Comparison of ENCODE assay signal across 15 cellular contexts in genomic region chr5:65611524-65611923, GRCh38. TPM values are rescaled to one million over a fixed set of nuclear protein-coding genes. Genes with fewer than 3 reads are reported as not detected.
DNase-seq lines count a peak whose midpoint lies in the region; ATAC-seq, FAIRE-seq and TF ChIP-seq lines count a peak whose summit lies in the region.
"Had no signal": no experiment of that assay in that cellular context is flagged by ENCODE, and none has a peak within 500 bp of the region (broad histone marks: within the 10 kb centered on the region; RNA-seq: fewer than 3 reads in every experiment).

No MANE protein-coding gene starts in this region.

- no peaks in the 10 kb centered on the region for H4K20me1 ChIP-seq in PC-3 (ENCODE audit: low read length)
- H4K20me1 ChIP-seq in keratinocyte (ENCODE audit: control insufficient read depth, extremely low read depth, insufficient read depth, low read length): no peaks in the 10 kb centered on the region

- DNase-seq in activated T-cell treated with anti-CD3 and anti-CD28 coated beads, Interleukin-2, amount 50 U/mL, for 72 hours: no peak
- DNase-seq in activated T-cell treated with anti-CD3 and anti-CD28 coated beads, Interleukin-2, amount 50 U/mL, for 48 hours: no peak
- DNase-seq in PC-3 (peak; percentile 43), keratinocyte (ENCODE audit: low read depth, low spot score) (peak; percentile 1), NCI-H1048 (lab: John Stamatoyannopoulos, UW) (no peak), left cardiac atrium (no peak), iPS-NIHi11 (ENCODE audit: low spot score) (no peak)
- DNase-seq: activated CD4-positive, alpha-beta T cell treated with anti-CD3 and anti-CD28 coated beads, Interleukin-2, amount 10 ng/mL, durations not matched to agents 24 days and 14 days; dermis blood vessel endothelial cell; KG1; retina had no signal

- no peak overlapping the region for H3K9ac ChIP-seq in PC-3 (ENCODE audit: low read length)
- H3K9ac ChIP-seq in keratinocyte (ENCODE audit: control insufficient read depth, extremely low read depth, insufficient read depth, low read length): no peak overlapping the region

- no peaks in the 10 kb centered on the region for H3K27me3 Mint-ChIP-seq in activated T-cell treated with anti-CD3 and anti-CD28 coated beads, Interleukin-2, amount 50 U/mL, for 72 hours (ENCODE audit: low read depth)
- H3K27me3 Mint-ChIP-seq: activated CD4-positive, alpha-beta T cell treated with anti-CD3 and anti-CD28 coated beads, Interleukin-2, amount 10 ng/mL, durations not matched to agents 24 days and 14 days had no signal

- no peak for ATAC-seq in activated T-cell treated with anti-CD3 and anti-CD28 coated beads, Interleukin-2, amount 50 U/mL, for 72 hours (replicated peaks in 1 of 2)
- ATAC-seq in PC-3 (no peak), GM19023 (IDR thresholded peaks at IDR 0.05; ENCODE audit: unreplicated experiment) (no peak), left cardiac atrium (no peak)
- ATAC-seq: gastroesophageal sphincter, HCT116 had no signal

- H3K36me3 Mint-ChIP-seq in activated T-cell treated with anti-CD3 and anti-CD28 coated beads, Interleukin-2, amount 50 U/mL, for 72 hours (ENCODE audit: insufficient read depth in 2 of 2): peaks cover 13 to 19% of the 10 kb centered on the region in 2 donors

- no peak overlapping the region for H3K4me3 ChIP-seq in PC-3 (ENCODE audit: low read length)
- no peak overlapping the region for H3K4me3 ChIP-seq in keratinocyte (ENCODE audit: control insufficient read depth in 2 of 3, extremely low read depth in 1 of 3, insufficient read depth in 2 of 3, low read depth in 1 of 3, low read length in 3 of 3)
- H3K4me3 ChIP-seq: gastroesophageal sphincter had no signal

- no TSS peak for BruUV-seq in PC-3 (replicated peaks; lab: Mats Ljungman, UMichigan)

- no peaks in the 10 kb centered on the region for H3K9me2 ChIP-seq in PC-3 (replicated peaks; ENCODE audit: low read length)

- dilution Hi-C loops in keratinocyte (cut with MboI; ENCODE audit: extremely low pct_ligation_motif_present, low sequenced_read_pairs): no loop called here

- no peaks in the 10 kb centered on the region for H3K9me3 Mint-ChIP-seq in activated T-cell treated with anti-CD3 and anti-CD28 coated beads, Interleukin-2, amount 50 U/mL, for 72 hours
- H3K9me3 Mint-ChIP-seq: activated CD4-positive, alpha-beta T cell treated with anti-CD3 and anti-CD28 coated beads, Interleukin-2, amount 10 ng/mL, durations not matched to agents 24 days and 14 days had no signal

- H3K4me1 Mint-ChIP-seq in activated T-cell treated with anti-CD3 and anti-CD28 coated beads, Interleukin-2, amount 50 U/mL, for 72 hours (ENCODE audit: low read depth): no peaks in the 10 kb centered on the region
- H3K4me1 Mint-ChIP-seq: activated CD4-positive, alpha-beta T cell treated with anti-CD3 and anti-CD28 coated beads, Interleukin-2, amount 10 ng/mL, durations not matched to agents 24 days and 14 days had no signal

- H3K9me1 ChIP-seq in keratinocyte (ENCODE audit: control insufficient read depth, extremely low read depth, insufficient read depth, low read length): no peaks in the 10 kb centered on the region

- peaks cover 10% of the 10 kb centered on the region; the same call in 1 of the 2 replicates for H3K4me1 ChIP-seq in PC-3 (ENCODE audit: insufficient read depth, low read length)
- peaks cover 6% of the 10 kb centered on the region for H3K4me1 ChIP-seq in keratinocyte (ENCODE audit: control insufficient read depth, extremely low read depth, insufficient read depth, low read length)

- H3K27ac ChIP-seq in PC-3 (ENCODE audit: low read length) (no peak overlapping the region), keratinocyte (ENCODE audit: control insufficient read depth, insufficient read depth, low read length) (peak overlapping the region; percentile 19)
- H3K27ac ChIP-seq: gastroesophageal sphincter had no signal

- H3K4me2 ChIP-seq in PC-3 (ENCODE audit: low read length) (no peak overlapping the region), keratinocyte (ENCODE audit: control insufficient read depth, extremely low read depth, insufficient read depth, low read depth, low read length) (peak overlapping the region; percentile 12)

- intact Hi-C loops in PC-3 (cut with micrococcal nuclease) (no loop called here), left cardiac atrium (cut with DNase I) (no loop called here)

- TF ChIP-seq CTCF in PC-3 (conservative IDR thresholded peaks at IDR 0.05; ENCODE audit: low read depth, low read length) (no peak), keratinocyte (optimal IDR thresholded peaks at IDR 0.05 in 1 of 3, IDR thresholded peaks at IDR 0.05 in 1 of 3, conservative IDR thresholded peaks at IDR 0.05 in 1 of 3; ENCODE audit: extremely low read depth in 1 of 3, insufficient read depth in 2 of 3, low read length in 3 of 3) (no peak)

- no peaks in the 10 kb centered on the region for H3K27me3 ChIP-seq in PC-3 (ENCODE audit: low read length)
- no peaks in the 10 kb centered on the region for H3K27me3 ChIP-seq in keratinocyte (ENCODE audit: control insufficient read depth, extremely low read depth, insufficient read depth, low read length)
- H3K27me3 ChIP-seq: gastroesophageal sphincter had no signal

- CTCF ChIA-PET in PC-3 (lab: Charles Lee): interaction anchor here (0.7 kb wide), 1 partner anchor 687 kb away, joined by 3 read pairs; no protein-coding TSS in a partner anchor

- FAIRE-seq in keratinocyte (lab: Jason Lieb, UNC): peak; percentile 41
- FAIRE-seq: GM12891 had no signal

- H3K79me2 ChIP-seq in PC-3 (ENCODE audit: low read length): no peaks in the 10 kb centered on the region
- H3K79me2 ChIP-seq in keratinocyte (ENCODE audit: control insufficient read depth, insufficient read depth, low read length): no peaks in the 10 kb centered on the region

- no peak overlapping the region for H3K4me3 Mint-ChIP-seq in activated T-cell treated with anti-CD3 and anti-CD28 coated beads, Interleukin-2, amount 50 U/mL, for 72 hours
- H3K4me3 Mint-ChIP-seq: activated CD4-positive, alpha-beta T cell treated with anti-CD3 and anti-CD28 coated beads, Interleukin-2, amount 10 ng/mL, durations not matched to agents 24 days and 14 days had no signal

- H3K36me3 ChIP-seq in PC-3 (ENCODE audit: low read depth, low read length) (no peaks in the 10 kb centered on the region), keratinocyte (ENCODE audit: control insufficient read depth in 2 of 2, extremely low read depth in 1 of 2, insufficient read depth in 2 of 2, low read length in 2 of 2) (peaks cover 4 to 6% of the 10 kb centered on the region in 2 experiments)

- POLR2A ChIA-PET in PC-3 (lab: Charles Lee; ENCODE audit: unreplicated experiment): no interaction called here

- no peaks in the 10 kb centered on the region for H3F3A ChIP-seq in PC-3 (ENCODE audit: low read length, unreplicated experiment)

- peak overlapping the region; percentile 40 for H3K27ac Mint-ChIP-seq in activated T-cell treated with anti-CD3 and anti-CD28 coated beads, Interleukin-2, amount 50 U/mL, for 72 hours
- H3K27ac Mint-ChIP-seq: activated CD4-positive, alpha-beta T cell treated with anti-CD3 and anti-CD28 coated beads, Interleukin-2, amount 10 ng/mL, durations not matched to agents 24 days and 14 days had no signal

- H3K9me3 ChIP-seq in PC-3 (ENCODE audit: low read length) (no peaks in the 10 kb centered on the region), keratinocyte (ENCODE audit: control insufficient read depth, low read depth, low read length) (no peaks in the 10 kb centered on the region)
- H3K9me3 ChIP-seq: gastroesophageal sphincter had no signal

- H2AFZ ChIP-seq in PC-3 (ENCODE audit: low read length): no peak overlapping the region
- no peak overlapping the region for H2AFZ ChIP-seq in keratinocyte (ENCODE audit: control insufficient read depth, low read length)

RNA-seq across cellular contexts. Expression of gene TRIM23, which starts 12.6 kb away (rescaled TPM):
- 1 to 10 TPM; 8.5 to 9.8 TPM for total RNA-seq in activated T-cell treated with anti-CD3 and anti-CD28 coated beads, Interleukin-2, amount 50 U/mL, for 72 hours
- 4.7 and 7.7 TPM in 2 replicates for total RNA-seq in PC-3 (2014; rRNA removed)
- polyA plus RNA-seq in keratinocyte: 5.6 to 8.3 TPM (median 7.8 TPM) in 3 replicates
- polyA plus RNA-seq in keratinocyte (2011; ENCODE audit: low read depth): 18.4 TPM
- polyA plus RNA-seq in keratinocyte (2011; cell fraction: cytosol; rRNA removed): 3.1 and 5.9 TPM in 2 replicates
- polyA plus RNA-seq in keratinocyte (2011; cell fraction: nucleus; rRNA removed): 7.8 and 9.4 TPM in 2 replicates
- polyA plus RNA-seq in keratinocyte (2012; ENCODE audit: low replicate concordance): 4.5 and 13.1 TPM in 2 replicates
- 3.8 to 21.0 TPM (median 19.8 TPM) in 3 replicates for polyA minus RNA-seq in keratinocyte
- 8.4 TPM for polyA minus RNA-seq in keratinocyte (2011; cell fraction: cytosol; rRNA and poly(A)+ RNA removed)
- 12.3 and 24.7 TPM in 2 replicates for polyA minus RNA-seq in keratinocyte (2011; cell fraction: nucleus; rRNA and poly(A)+ RNA removed)
- total RNA-seq in left cardiac atrium: 10 to 100 TPM; 15.5 to 17.8 TPM

RNA-seq across cellular contexts. Expression of gene SHLD3, which starts 13.3 kb away (rescaled TPM):
- 1 to 10 TPM; 2.7 to 3.9 TPM for total RNA-seq in activated T-cell treated with anti-CD3 and anti-CD28 coated beads, Interleukin-2, amount 50 U/mL, for 72 hours
- total RNA-seq in PC-3 (2014; rRNA removed): 1.4 and 1.6 TPM in 2 replicates
- 2.1 to 3.6 TPM (median 2.4 TPM) in 3 replicates for polyA plus RNA-seq in keratinocyte
- 1.5 TPM for polyA plus RNA-seq in keratinocyte (2011; ENCODE audit: low read depth)
- 1.4 and 3.2 TPM in 2 replicates for polyA plus RNA-seq in keratinocyte (2011; cell fraction: cytosol; rRNA removed)
- 2.9 and 3.5 TPM in 2 replicates for polyA plus RNA-seq in keratinocyte (2011; cell fraction: nucleus; rRNA removed)
- polyA plus RNA-seq in keratinocyte (2012; ENCODE audit: low replicate concordance): 1.1 and 2.1 TPM in 2 replicates
- polyA minus RNA-seq in keratinocyte: 0.36 to 2.1 TPM in 2 of 3 replicates, not detected in the other
- polyA minus RNA-seq in keratinocyte (2011; cell fraction: cytosol; rRNA and poly(A)+ RNA removed): not detected
- polyA minus RNA-seq in keratinocyte (2011; cell fraction: nucleus; rRNA and poly(A)+ RNA removed): 0.74 and 1.0 TPM in 2 replicates
- total RNA-seq in left cardiac atrium: 1 to 10 TPM; 2.2 to 3.1 TPM

RNA-seq across cellular contexts. Expression of gene TRAPPC13, which starts 13.3 kb away (rescaled TPM):
- total RNA-seq in activated T-cell treated with anti-CD3 and anti-CD28 coated beads, Interleukin-2, amount 50 U/mL, for 72 hours: 10 to 100 TPM; 23.4 to 29.5 TPM
- total RNA-seq in PC-3 (2014; rRNA removed): 6.6 and 6.7 TPM in 2 replicates
- polyA plus RNA-seq in keratinocyte: 10.7 to 22.2 TPM (median 19.1 TPM) in 3 replicates
- 5.1 TPM for polyA plus RNA-seq in keratinocyte (2011; ENCODE audit: low read depth)
- 7.6 and 15.9 TPM in 2 replicates for polyA plus RNA-seq in keratinocyte (2011; cell fraction: cytosol; rRNA removed)
- 14.9 and 19.1 TPM in 2 replicates for polyA plus RNA-seq in keratinocyte (2011; cell fraction: nucleus; rRNA removed)
- polyA plus RNA-seq in keratinocyte (2012; ENCODE audit: low replicate concordance): 10.2 and 13.6 TPM in 2 replicates
- 3.7 to 10.6 TPM (median 6.7 TPM) in 3 replicates for polyA minus RNA-seq in keratinocyte
- 3.5 TPM for polyA minus RNA-seq in keratinocyte (2011; cell fraction: cytosol; rRNA and poly(A)+ RNA removed)
- 5.1 and 11.9 TPM in 2 replicates for polyA minus RNA-seq in keratinocyte (2011; cell fraction: nucleus; rRNA and poly(A)+ RNA removed)
- total RNA-seq in left cardiac atrium: 10 to 100 TPM; 18.1 to 20.6 TPM

RNA-seq across cellular contexts. Expression of gene PPWD1, which starts 48.4 kb away (rescaled TPM):
- 10 to 100 TPM; 58.1 to 62.4 TPM for total RNA-seq in activated T-cell treated with anti-CD3 and anti-CD28 coated beads, Interleukin-2, amount 50 U/mL, for 72 hours
- 11.6 and 14.8 TPM in 2 replicates for total RNA-seq in PC-3 (2014; rRNA removed)
- polyA plus RNA-seq in keratinocyte: 5.1 to 18.3 TPM (median 10.5 TPM) in 3 replicates
- 69.2 TPM for polyA plus RNA-seq in keratinocyte (2011; ENCODE audit: low read depth)
- 4.2 and 5.4 TPM in 2 replicates for polyA plus RNA-seq in keratinocyte (2011; cell fraction: cytosol; rRNA removed)
- 33.8 and 43.0 TPM in 2 replicates for polyA plus RNA-seq in keratinocyte (2011; cell fraction: nucleus; rRNA removed)
- 15.6 and 22.5 TPM in 2 replicates for polyA plus RNA-seq in keratinocyte (2012; ENCODE audit: low replicate concordance)
- 1.8 to 18.5 TPM (median 5.2 TPM) in 3 replicates for polyA minus RNA-seq in keratinocyte
- 3.1 TPM for polyA minus RNA-seq in keratinocyte (2011; cell fraction: cytosol; rRNA and poly(A)+ RNA removed)
- polyA minus RNA-seq in keratinocyte (2011; cell fraction: nucleus; rRNA and poly(A)+ RNA removed): 14.4 and 35.5 TPM in 2 replicates
- total RNA-seq in left cardiac atrium: 10 to 100 TPM; 14.6 to 17.6 TPM

RNA-seq across cellular contexts. Expression of gene CENPK, which starts 48.6 kb away (rescaled TPM):
- total RNA-seq in activated T-cell treated with anti-CD3 and anti-CD28 coated beads, Interleukin-2, amount 50 U/mL, for 72 hours: 100 to 1,000 TPM in 1 of 2 donors, 10 to 100 TPM in 1; 70.5 to 104 TPM
- total RNA-seq in PC-3 (2014; rRNA removed): 8.0 and 8.6 TPM in 2 replicates
- polyA plus RNA-seq in keratinocyte: 3.2 to 15.4 TPM (median 7.4 TPM) in 3 replicates
- polyA plus RNA-seq in keratinocyte (2011; ENCODE audit: low read depth): 0.76 TPM
- polyA plus RNA-seq in keratinocyte (2011; cell fraction: cytosol; rRNA removed): 3.1 and 4.6 TPM in 2 replicates
- polyA plus RNA-seq in keratinocyte (2011; cell fraction: nucleus; rRNA removed): 5.8 and 13.1 TPM in 2 replicates
- polyA plus RNA-seq in keratinocyte (2012; ENCODE audit: low replicate concordance): 0.58 and 9.4 TPM in 2 replicates
- 0.46 to 10.6 TPM (median 2.0 TPM) in 3 replicates for polyA minus RNA-seq in keratinocyte
- 1.5 TPM for polyA minus RNA-seq in keratinocyte (2011; cell fraction: cytosol; rRNA and poly(A)+ RNA removed)
- 6.6 and 7.4 TPM in 2 replicates for polyA minus RNA-seq in keratinocyte (2011; cell fraction: nucleus; rRNA and poly(A)+ RNA removed)
- 1 to 10 TPM; 1.2 TPM for total RNA-seq in left cardiac atrium

Comparison
In these comparisons a context has a peak if more than half of its experiments do, and no peak if none do; other contexts are left out.
1. DNase-seq: peak in PC-3 (single experiment) and keratinocyte (single experiment); none in activated T-cell treated with anti-CD3 and anti-CD28 coated beads, Interleukin-2, amount 50 U/mL, for 72 hours (0 of 2), activated T-cell treated with anti-CD3 and anti-CD28 coated beads, Interleukin-2, amount 50 U/mL, for 48 hours (0 of 2), NCI-H1048 (single experiment), left cardiac atrium (single experiment) and iPS-NIHi11 (single experiment).